ENCODE assay signal across 23 cellular contexts in the genomic region with DNA sequence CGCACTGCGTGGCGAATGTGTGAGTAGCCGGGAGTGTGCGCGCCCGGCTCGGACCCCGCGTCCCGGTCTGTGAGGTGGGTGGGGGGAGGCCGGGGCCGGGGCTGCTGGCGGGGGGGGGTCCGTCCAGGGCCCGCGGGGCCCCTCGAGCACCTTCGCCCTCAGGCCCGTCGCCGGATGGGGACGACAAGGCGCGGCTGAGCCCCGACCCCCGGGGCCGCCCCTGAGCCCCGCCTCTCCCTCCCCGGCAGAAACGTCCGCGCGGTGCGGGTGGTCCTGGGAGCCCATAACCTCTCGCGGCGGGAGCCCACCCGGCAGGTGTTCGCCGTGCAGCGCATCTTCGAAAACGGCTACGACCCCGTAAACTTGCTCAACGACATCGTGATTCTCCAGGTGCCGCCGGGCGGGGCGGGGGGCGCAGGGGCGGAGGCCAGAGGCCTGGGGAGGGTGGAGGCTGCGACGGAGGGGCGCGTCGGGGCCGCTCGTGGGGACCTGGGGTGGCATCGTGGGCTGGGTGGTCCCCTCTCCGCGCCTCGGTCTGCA. TPM values are rescaled to one million over a fixed set of nuclear protein-coding genes. Genes with fewer than 3 reads are reported as not detected.
DNase-seq lines count a peak whose midpoint lies in the region; ATAC-seq and TF ChIP-seq lines count a peak whose summit lies in the region.
"Had no signal": no experiment of that assay in that cellular context is flagged by ENCODE, and none has a peak within 500 bp of the region (broad histone marks: within the 10 kb centered on the region; RNA-seq: fewer than 3 reads in every experiment).

No MANE protein-coding gene starts in this region.

- intact Hi-C loops in left ventricle myocardium inferior (cut with micrococcal nuclease) (no loop called here), Right ventricle myocardium inferior (cut with DNase I) (no loop called here)

- no peak overlapping the region for H2BK12ac ChIP-seq in neuronal stem cell (ENCODE audit: low read length)

- ATAC-seq in Right ventricle myocardium inferior = no peak
- no peak for ATAC-seq in WTC11
- no peak for ATAC-seq in HG03108 (IDR thresholded peaks at IDR 0.05; ENCODE audit: unreplicated experiment)

- H2AFZ ChIP-seq in neuronal stem cell (ENCODE audit: low read length) = no peak overlapping the region

- peaks cover 62% of the 10 kb centered on the region for H3K27me3 ChIP-seq in left ventricle myocardium inferior (ENCODE audit: low read depth)
- peaks cover 0 to 6% (median 0%) of the 10 kb centered on the region in 3 experiments for H3K27me3 ChIP-seq in neuronal stem cell (ENCODE audit: control insufficient read depth in 3 of 3, insufficient read depth in 3 of 3, low read depth in 1 of 3, low read length in 3 of 3)

- no peak overlapping the region for H2BK15ac ChIP-seq in neuronal stem cell (ENCODE audit: low read length)

- H2BK5ac ChIP-seq in neuronal stem cell (ENCODE audit: low read length) = no peak overlapping the region

- no peak overlapping the region for H3K4ac ChIP-seq in neuronal stem cell (ENCODE audit: low read length)

- no peak overlapping the region for H3K9ac ChIP-seq in neuronal stem cell (ENCODE audit: low read depth, low read length, poor library complexity)
- H3K9ac ChIP-seq: BLaER1 treated with 17β-estradiol and CSF1 and Interleukin-3, amounts not matched to agents 10 nM and 100 nM had no signal

- H3K27ac Mint-ChIP-seq in WTC11 = no peak overlapping the region
- no peak overlapping the region for H3K27ac Mint-ChIP-seq in type B pancreatic cell
- H3K27ac Mint-ChIP-seq: CD4-positive, alpha-beta memory T cell had no signal

- no CpG with 5 or more reads among the region's 65 CpGs for WGBS in neuronal stem cell (ENCODE audit: extremely low coverage in 2 of 2, insufficient read length in 2 of 2, insufficient replicate concordance in 1 of 2), 2 donors

- H3K4me3 ChIP-seq in left ventricle myocardium inferior = peak overlapping the region; percentile 30
- H3K4me3 ChIP-seq in neuronal stem cell (ENCODE audit: low read length in 2 of 2) = no peak overlapping the region
- H3K4me3 ChIP-seq: BLaER1 treated with 17β-estradiol and CSF1 and Interleukin-3, amounts not matched to agents 10 nM and 100 nM had no signal

- H3K4me1 Mint-ChIP-seq in WTC11 (no peaks in the 10 kb centered on the region), type B pancreatic cell (ENCODE audit: unreplicated experiment) (no peaks in the 10 kb centered on the region)

- no peak overlapping the region for H3K14ac ChIP-seq in neuronal stem cell (ENCODE audit: low read length)

- no peak overlapping the region for H3K4me3 Mint-ChIP-seq in WTC11
- H3K4me3 Mint-ChIP-seq in type B pancreatic cell = no peak overlapping the region
- H3K4me3 Mint-ChIP-seq: CD4-positive, alpha-beta memory T cell had no signal

- DNase-seq in left ventricle myocardium inferior (no peak), Right ventricle myocardium inferior (ENCODE audit: missing footprints) (no peak), WTC11 (ENCODE audit: low spot score) (peak; percentile 13), neuronal stem cell (ENCODE audit: low spot score) (no peak), type B pancreatic cell (ENCODE audit: extremely low spot score, unreplicated experiment) (peak; percentile 68)
- no peak for DNase-seq in activated CD4-positive, alpha-beta T cell treated with anti-CD3 and anti-CD28 coated beads, Interleukin-2, amount 50 U/mL, for 4 hours
- DNase-seq in stimulated activated CD4-positive, alpha-beta T cell treated with anti-CD3 and anti-CD28 coated beads, Interleukin-1b, Interleukin-23, amount 100 ng/mL, for 48 hours = no peak
- DNase-seq: AML-193; BE2C; Calu3; CD4-positive, alpha-beta memory T cell; COR-L47; DMS53; DMS79 treated with DMSO at 0.1 percent for 48 hours; GF-D8; GOT3; HCEC 1CT had no signal

- H3K4me1 ChIP-seq in left ventricle myocardium inferior (peaks cover 25% of the 10 kb centered on the region), neuronal stem cell (ENCODE audit: control insufficient read depth in 2 of 2, insufficient read depth in 1 of 2, low read depth in 1 of 2, low read length in 2 of 2) (peaks cover 0 to 3% of the 10 kb centered on the region in 2 donors)
- H3K4me1 ChIP-seq: BE2C had no signal

- H3K27me3 Mint-ChIP-seq in WTC11 (ENCODE audit: low read depth) = peaks cover 7% of the 10 kb centered on the region
- H3K27me3 Mint-ChIP-seq in type B pancreatic cell = peaks cover 2% of the 10 kb centered on the region

- no peak overlapping the region for H4K8ac ChIP-seq in neuronal stem cell (ENCODE audit: low read depth, low read length)

- no peak overlapping the region for H2BK120ac ChIP-seq in neuronal stem cell (ENCODE audit: low read depth, low read length)

- CTCF ChIA-PET in WTC11 (lab: Charles Lee) = no interaction called here

- no peaks in the 10 kb centered on the region for H3K79me1 ChIP-seq in neuronal stem cell (ENCODE audit: low read depth, low read length)

- H2AK5ac ChIP-seq in neuronal stem cell (ENCODE audit: low read depth, low read length) = peak overlapping the region; percentile 46

- no peak overlapping the region for H3K4me2 ChIP-seq in neuronal stem cell (ENCODE audit: insufficient read depth, low read length, poor library complexity, severe bottlenecking)
- H3K4me2 ChIP-seq: BLaER1 treated with 17β-estradiol and CSF1 and Interleukin-3, amounts not matched to agents 10 nM and 100 nM had no signal

- TF ChIP-seq CTCF in left ventricle myocardium inferior (IDR thresholded peaks at IDR 0.05; ENCODE audit: borderline replicate concordance) (no peak), WTC11 (IDR thresholded peaks at IDR 0.05) (no peak), type B pancreatic cell (conservative IDR thresholded peaks at IDR 0.05) (no peak)

- no peak overlapping the region for H3K27ac ChIP-seq in left ventricle myocardium inferior (replicated peaks)
- H3K27ac ChIP-seq in neuronal stem cell (replicated peaks; ENCODE audit: low read length) = no peak overlapping the region
- H3K27ac ChIP-seq: 22Rv1; BLaER1 treated with 17β-estradiol and CSF1 and Interleukin-3, amounts not matched to agents 10 nM and 100 nM had no signal

- H3K9me3 ChIP-seq in left ventricle myocardium inferior (replicated peaks) = no peaks in the 10 kb centered on the region
- no peaks in the 10 kb centered on the region for H3K9me3 ChIP-seq in neuronal stem cell (replicated peaks in 1 of 2; ENCODE audit: control insufficient read depth in 2 of 2, insufficient read depth in 1 of 2, low read depth in 1 of 2, low read length in 2 of 2)
- H3K9me3 ChIP-seq: BE2C; BLaER1 treated with 17β-estradiol and CSF1 and Interleukin-3, amounts not matched to agents 10 nM and 100 nM had no signal

- no peak overlapping the region for H3K23ac ChIP-seq in neuronal stem cell (ENCODE audit: low read depth, low read length, poor library complexity)

- H3K18ac ChIP-seq in neuronal stem cell (ENCODE audit: low read length) = no peak overlapping the region

- no peaks in the 10 kb centered on the region for H3K36me3 Mint-ChIP-seq in WTC11
- H3K36me3 Mint-ChIP-seq in type B pancreatic cell = no peaks in the 10 kb centered on the region
- H3K36me3 Mint-ChIP-seq: CD4-positive, alpha-beta memory T cell had no signal

- no peaks in the 10 kb centered on the region for H3K9me3 Mint-ChIP-seq in WTC11
- H3K9me3 Mint-ChIP-seq in type B pancreatic cell = no peaks in the 10 kb centered on the region
- H3K9me3 Mint-ChIP-seq: CD4-positive, alpha-beta memory T cell had no signal

- H3K36me3 ChIP-seq in left ventricle myocardium inferior (no peaks in the 10 kb centered on the region), neuronal stem cell (replicated peaks in 1 of 2; ENCODE audit: control insufficient read depth in 2 of 2, insufficient read depth in 2 of 2, low read length in 2 of 2) (no peaks in the 10 kb centered on the region)
- H3K36me3 ChIP-seq: BE2C; BLaER1 treated with 17β-estradiol and CSF1 and Interleukin-3, amounts not matched to agents 10 nM and 100 nM had no signal

- H4K91ac ChIP-seq in neuronal stem cell (ENCODE audit: low read depth, low read length, poor library complexity) = no peak overlapping the region

- POLR2A ChIA-PET in WTC11 (lab: Charles Lee) = no interaction called here

RNA-seq across cellular contexts. Expression of gene ELANE, which starts 1.0 kb away (rescaled TPM):
- total RNA-seq in left ventricle myocardium inferior = 0.58 TPM
- 1.6 TPM for total RNA-seq in Right ventricle myocardium inferior
- total RNA-seq in WTC11 (2021) = not detected in 3 replicates
- not detected for polyA plus RNA-seq in neuronal stem cell (2013, experiment 1 of 2)
- not detected for polyA plus RNA-seq in neuronal stem cell (2013, experiment 2 of 2)
- not detected in 2 replicates for total RNA-seq in type B pancreatic cell (ENCODE audit: low replicate concordance)
- total RNA-seq: Calu3; CD4-positive, alpha-beta memory T cell; Daoy; G401 had no signal
- polyA plus RNA-seq: AG04450; CD4-positive, alpha-beta memory T cell had no signal

RNA-seq across cellular contexts. Expression of gene CFD, which starts 6.4 kb away (rescaled TPM):
- 200 TPM for total RNA-seq in left ventricle myocardium inferior
- total RNA-seq in Right ventricle myocardium inferior = 655 TPM
- 1.7 to 2.7 TPM (median 2.5 TPM) in 3 replicates for total RNA-seq in WTC11 (2021)
- polyA plus RNA-seq in neuronal stem cell (2013, experiment 1 of 2) = 0.18 TPM
- polyA plus RNA-seq in neuronal stem cell (2013, experiment 2 of 2) = 0.14 TPM
- 5.5 and 11.3 TPM in 2 replicates for total RNA-seq in type B pancreatic cell (ENCODE audit: low replicate concordance)

RNA-seq across cellular contexts. Expression of gene PRTN3, which starts 12.3 kb away (rescaled TPM):
- total RNA-seq in left ventricle myocardium inferior (not detected), Right ventricle myocardium inferior (not detected), WTC11 (2021) (0.53 to 0.82 TPM (median 0.61 TPM) in 3 replicates), type B pancreatic cell (ENCODE audit: low replicate concordance) (0.45 TPM in 1 of 2 replicates, not detected in the other)
- polyA plus RNA-seq in neuronal stem cell (2013, experiment 1 of 2) = 1.9 TPM
- 1.9 TPM for polyA plus RNA-seq in neuronal stem cell (2013, experiment 2 of 2)
- total RNA-seq: Calu3; CD4-positive, alpha-beta memory T cell; Daoy; G401 had no signal
- polyA plus RNA-seq: AG04450; CD4-positive, alpha-beta memory T cell had no signal

RNA-seq across cellular contexts. Expression of gene AZU1, which starts 25.4 kb away (rescaled TPM):
- total RNA-seq in left ventricle myocardium inferior (not detected), Right ventricle myocardium inferior (not detected), WTC11 (2021) (1.2 to 3.3 TPM (median 2.5 TPM) in 3 replicates), type B pancreatic cell (ENCODE audit: low replicate concordance) (0.41 TPM in 1 of 2 replicates, not detected in the other)
- polyA plus RNA-seq in neuronal stem cell (2013, experiment 1 of 2) = 1.2 TPM
- 1.3 TPM for polyA plus RNA-seq in neuronal stem cell (2013, experiment 2 of 2)
- total RNA-seq: Calu3; CD4-positive, alpha-beta memory T cell; Daoy; G401 had no signal
- polyA plus RNA-seq: CD4-positive, alpha-beta memory T cell had no signal

RNA-seq across cellular contexts. Expression of gene PLPPR3, which starts 31.3 kb away (rescaled TPM):
- total RNA-seq in left ventricle myocardium inferior (not detected), Right ventricle myocardium inferior (not detected), WTC11 (2021) (60.6 to 86.8 TPM (median 83.9 TPM) in 3 replicates), type B pancreatic cell (ENCODE audit: low replicate concordance) (9.9 and 29.2 TPM in 2 replicates)
- 56.3 TPM for polyA plus RNA-seq in neuronal stem cell (2013, experiment 1 of 2)
- 54.0 TPM for polyA plus RNA-seq in neuronal stem cell (2013, experiment 2 of 2)
- total RNA-seq: Calu3; CD4-positive, alpha-beta memory T cell had no signal
- polyA plus RNA-seq: CD4-positive, alpha-beta memory T cell had no signal

Comparison
In these comparisons a context has a peak if more than half of its experiments do, and no peak if none do; other contexts are left out.
1. DNase-seq: peak in WTC11 (single experiment) and type B pancreatic cell (single experiment); none in left ventricle myocardium inferior (single experiment), Right ventricle myocardium inferior (single experiment), neuronal stem cell (single experiment), activated CD4-positive, alpha-beta T cell treated with anti-CD3 and anti-CD28 coated beads, Interleukin-2, amount 50 U/mL, for 4 hours (0 of 2) and stimulated activated CD4-positive, alpha-beta T cell treated with anti-CD3 and anti-CD28 coated beads, Interleukin-1b, Interleukin-23, amount 100 ng/mL, for 48 hours (single experiment).
2. RNA of gene CFD, which starts 6.4 kb away (total RNA-seq): 655 TPM in Right ventricle myocardium inferior (single experiment) and 200 TPM in left ventricle myocardium inferior (single experiment); 5.5 to 11.3 TPM in type B pancreatic cell and 1.7 to 2.7 TPM in WTC11; every median in the first group is over 10 times any median in the second.